1 cellular context compared by ENCODE assay signal in genomic region chr6:104940881-104941693, GRCh38.
TF ChIP-seq lines count a peak whose summit lies in the region.

No MANE protein-coding gene starts in this region.

TF ChIP-seq in HepG2, 621 proteins besides CTCF, POLR2A, EP300 and RAD21 (continued from another document and continues in another):
- TF ChIP-seq ZNF280D (CRISPR knock-in tag; IDR thresholded peaks at IDR 0.05) (no peak), SATB2 (CRISPR knock-in tag; IDR thresholded peaks at IDR 0.05) (peak; percentile 78; the same call in 1 of the 2 replicates), ZNF746 (CRISPR knock-in tag; IDR thresholded peaks at IDR 0.05) (peak; percentile 58; the same call in 1 of the 2 replicates), KLF12 (CRISPR knock-in tag; IDR thresholded peaks at IDR 0.05; ENCODE audit: borderline replicate concordance) (peak; percentile 54; the same call in 1 of the 2 replicates), ZNF512B (CRISPR knock-in tag; IDR thresholded peaks at IDR 0.05; ENCODE audit: borderline replicate concordance) (no peak), SKIL (CRISPR knock-in tag; IDR thresholded peaks at IDR 0.05; ENCODE audit: borderline replicate concordance) (peak; percentile 35; the same call in 1 of the 2 replicates), CC2D1A (CRISPR knock-in tag; IDR thresholded peaks at IDR 0.05) (0 out of 2 replicates have a peak, but pooled peaks have one; percentile 56), BRF2 (CRISPR knock-in tag; IDR thresholded peaks at IDR 0.05) (peak; percentile 60; the same call in 1 of the 2 replicates), MIER3 (CRISPR knock-in tag; IDR thresholded peaks at IDR 0.05; ENCODE audit: borderline replicate concordance) (0 out of 2 replicates have a peak, but pooled peaks have one; percentile 10), ZFP36 (IDR thresholded peaks at IDR 0.05; ENCODE audit: borderline replicate concordance, low read depth, low read length, partially characterized antibody) (no peak), SALL1 (CRISPR knock-in tag; IDR thresholded peaks at IDR 0.05) (peak; percentile 68), ZNF432 (CRISPR knock-in tag; IDR thresholded peaks at IDR 0.05; ENCODE audit: borderline replicate concordance) (no peak), NCOA5 (CRISPR knock-in tag; IDR thresholded peaks at IDR 0.05) (no peak), BRCA1 (CRISPR knock-in tag; IDR thresholded peaks at IDR 0.05) (peak; percentile 86; the same call in 1 of the 2 replicates), NKX3-1 (CRISPR knock-in tag; IDR thresholded peaks at IDR 0.05) (peak; percentile 72; the same call in 1 of the 2 replicates), NFKB2 (CRISPR knock-in tag; IDR thresholded peaks at IDR 0.05; ENCODE audit: borderline replicate concordance) (peak; percentile 96), PHF8 (CRISPR knock-in tag; IDR thresholded peaks at IDR 0.05) (peak; percentile 58), MTERF4 (CRISPR knock-in tag; IDR thresholded peaks at IDR 0.05) (peak; percentile 87), ZSCAN5A (CRISPR knock-in tag; IDR thresholded peaks at IDR 0.05; ENCODE audit: borderline replicate concordance) (peak; percentile 67; the same call in 1 of the 2 replicates), PPARG (CRISPR knock-in tag; conservative IDR thresholded peaks at IDR 0.05) (no peak), ZNF335 (CRISPR knock-in tag; IDR thresholded peaks at IDR 0.05) (0 out of 2 replicates have a peak, but pooled peaks have one; percentile 25), ZNF644 (CRISPR knock-in tag; IDR thresholded peaks at IDR 0.05; ENCODE audit: low read depth) (no peak), ZNF142 (CRISPR knock-in tag; IDR thresholded peaks at IDR 0.05) (peak; percentile 57; the same call in 1 of the 2 replicates), SMYD3 (CRISPR knock-in tag; IDR thresholded peaks at IDR 0.05) (no peak), ZNF775 (CRISPR knock-in tag; IDR thresholded peaks at IDR 0.05; ENCODE audit: borderline replicate concordance) (no peak), ZBTB43 (CRISPR knock-in tag; conservative IDR thresholded peaks at IDR 0.05) (peak; percentile 75; the same call in 1 of the 2 replicates), ZNF777 (CRISPR knock-in tag; IDR thresholded peaks at IDR 0.05) (peak; percentile 100), NCOA2 (CRISPR knock-in tag; IDR thresholded peaks at IDR 0.05) (no peak), ZNF546 (CRISPR knock-in tag; conservative IDR thresholded peaks at IDR 0.05) (no peak), REL (CRISPR knock-in tag; conservative IDR thresholded peaks at IDR 0.05) (peak; percentile 80; the same call in 1 of the 2 replicates), ZBTB34 (CRISPR knock-in tag; IDR thresholded peaks at IDR 0.05) (0 out of 2 replicates have a peak, but pooled peaks have one; percentile 21), RFX5 (IDR thresholded peaks at IDR 0.05; ENCODE audit: low read depth, low read length) (no peak), FOXJ3 (CRISPR knock-in tag; IDR thresholded peaks at IDR 0.05; ENCODE audit: borderline replicate concordance) (no peak), ZNF773 (CRISPR knock-in tag; IDR thresholded peaks at IDR 0.05; ENCODE audit: borderline replicate concordance) (peak; percentile 89), ZNF766 (CRISPR knock-in tag; IDR thresholded peaks at IDR 0.05; ENCODE audit: borderline replicate concordance) (peak; percentile 93), ZNF614 (CRISPR knock-in tag; IDR thresholded peaks at IDR 0.05; ENCODE audit: borderline replicate concordance) (0 out of 2 replicates have a peak, but pooled peaks have one; percentile 5), NFIC (IDR thresholded peaks at IDR 0.05; ENCODE audit: low read length) (no peak), KLF6 (CRISPR knock-in tag; IDR thresholded peaks at IDR 0.05) (peak; percentile 69; the same call in 1 of the 2 replicates)
